ENCODE assay signal across 24 cellular contexts in genomic region chr10:51108404-51108803, GRCh38. TPM values are rescaled to one million over a fixed set of nuclear protein-coding genes. Genes with fewer than 3 reads are reported as not detected.
DNase-seq lines count a peak whose midpoint lies in the region; ATAC-seq and TF ChIP-seq lines count a peak whose summit lies in the region.
"Had no signal": no experiment of that assay in that cellular context is flagged by ENCODE, and none has a peak within 500 bp of the region (broad histone marks: within the 10 kb centered on the region; RNA-seq: fewer than 3 reads in every experiment).

No MANE protein-coding gene starts in this region.

- no peak for TF ChIP-seq CTCF in IMR-90 (conservative IDR thresholded peaks at IDR 0.05; ENCODE audit: low read depth, low read length)
- no peak for TF ChIP-seq CTCF in brain microvascular endothelial cell (IDR thresholded peaks at IDR 0.05; ENCODE audit: low read depth, low read length, missing control alignments)

- peak overlapping the region; percentile 51 to 72; a peak in 2 of 4 replicates for H4K8ac ChIP-seq in IMR-90 (ENCODE audit: low read depth in 2 of 2, low read length in 2 of 2)

- DNase-seq in left ventricle myocardium superior, result no peak
- no peak for DNase-seq in Right ventricle myocardium inferior (ENCODE audit: missing footprints)
- no peak for DNase-seq in IMR-90
- no peak for DNase-seq in brain microvascular endothelial cell
- DNase-seq in stimulated activated naive B cell treated with anti-CD40 and anti-IgM and Interleukin-4, amounts not matched to agents 10 μg/mL and 1 μg/mL and 100 μg/mL, for 72 hours, result no peak
- DNase-seq in head of caudate nucleus, result no peak
- DNase-seq in stimulated activated naive CD4-positive, alpha-beta T cell (lab: John Stamatoyannopoulos, UW), result no peak
- DNase-seq: C1 segment of cervical spinal cord; CD4-positive, alpha-beta memory T cell; COR-L47; DMS53; NCI-H1092; NCI-H1417 treated with DMSO at 0.1 percent for 48 hours; NCI-H1694 treated with DMSO at 0.1 percent for 48 hours; NCI-H2081; NCI-H226; NCI-H510A treated with DMSO at 0.1 percent for 48 hours; NCI-H748 treated with DMSO at 0.1 percent for 48 hours; SHP77 had no signal

- peak overlapping the region; percentile 81 for H3K14ac ChIP-seq in IMR-90 (replicated peaks; ENCODE audit: low read depth, low read length)

- BruUV-seq in IMR-90 (replicated peaks; lab: Mats Ljungman, UMichigan), result no TSS peak

- peak overlapping the region; percentile 69 for H2BK20ac ChIP-seq in IMR-90 (ENCODE audit: low read depth, low read length)

- H3K79me1 ChIP-seq in IMR-90 (ENCODE audit: low read depth in 1 of 2, low read length in 2 of 2), result peaks cover 25 to 54% of the 10 kb centered on the region in 2 experiments

- peak overlapping the region; percentile 37; the same call in 1 of the 2 replicates for H3K4ac ChIP-seq in IMR-90 (ENCODE audit: low read depth, low read length)

- H3K4me3 ChIP-seq in IMR-90 (ENCODE audit: insufficient read depth, low read depth, low read length) (no peak overlapping the region), brain microvascular endothelial cell (ENCODE audit: low read depth, low read length) (no peak overlapping the region)
- H3K4me3 ChIP-seq: A549, GM23338, HAP-1 had no signal

- peak overlapping the region; percentile 27; the same call in 1 of the 2 replicates for H3K4me2 ChIP-seq in IMR-90 (ENCODE audit: low read depth, low read length)
- H3K4me2 ChIP-seq: A549, GM23338, KMS-11 had no signal

- H4K20me1 ChIP-seq in IMR-90 (ENCODE audit: insufficient read depth, low read length), result no peaks in the 10 kb centered on the region

- H2BK120ac ChIP-seq in IMR-90 (ENCODE audit: low read depth, low read length), result peak overlapping the region; percentile 78

- WGBS in IMR-90 (ENCODE audit: extremely low coverage in 2 of 2, insufficient read length in 1 of 2), 2 experiments, result no CpG with 5 or more reads among the region's 1 CpG

- H3K56ac ChIP-seq in IMR-90 (ENCODE audit: extremely low read depth, insufficient read depth, low read length), result no peak overlapping the region

- TF ChIP-seq POLR2A in IMR-90 (IDR thresholded peaks at IDR 0.05; ENCODE audit: low read depth, low read length), result no peak

- no peaks in the 10 kb centered on the region for H3K9me3 ChIP-seq in IMR-90 (ENCODE audit: control insufficient read depth, insufficient read depth, low read length)
- H3K9me3 ChIP-seq: A549, HAP-1 had no signal

- H3K36me3 Mint-ChIP-seq in stimulated activated naive B cell treated with anti-CD40 and anti-IgM and Interleukin-4, amounts not matched to agents 10 μg/mL and 1 μg/mL and 100 μg/mL, for 72 hours, result no peaks in the 10 kb centered on the region
- H3K36me3 Mint-ChIP-seq: CD4-positive, alpha-beta memory T cell; IgD-negative memory B cell had no signal

- no peak overlapping the region for H2AK9ac ChIP-seq in IMR-90 (replicated peaks; ENCODE audit: low read depth, low read length, poor library complexity)

- ATAC-seq in left ventricle myocardium superior, result peak; percentile 56
- ATAC-seq in Right ventricle myocardium inferior, result no peak
- ATAC-seq in IMR-90 (ENCODE audit: low read depth), result no peak
- ATAC-seq in stimulated activated naive B cell treated with anti-CD40 and anti-IgM and Interleukin-4, amounts not matched to agents 10 μg/mL and 1 μg/mL and 100 μg/mL, for 72 hours (replicated peaks), result no peak
- ATAC-seq: A549, GM23338 had no signal

- dilution Hi-C loops in IMR-90 (cut with HindIII; ENCODE audit: low sequenced_read_pairs, unreplicated experiment), result no loop called here

- no peak for TF ChIP-seq RAD21 in IMR-90 (IDR thresholded peaks at IDR 0.05; ENCODE audit: low read length)

- POLR2A ChIA-PET in IMR-90 (lab: Charles Lee; ENCODE audit: unreplicated experiment), result no interaction called here

- no peaks in the 10 kb centered on the region for H3K27me3 ChIP-seq in IMR-90 (ENCODE audit: control insufficient read depth, insufficient read depth, low read length)
- no peaks in the 10 kb centered on the region for H3K27me3 ChIP-seq in brain microvascular endothelial cell (replicated peaks)

- no peaks in the 10 kb centered on the region for H3K27me3 Mint-ChIP-seq in stimulated activated naive B cell treated with anti-CD40 and anti-IgM and Interleukin-4, amounts not matched to agents 10 μg/mL and 1 μg/mL and 100 μg/mL, for 72 hours
- H3K27me3 Mint-ChIP-seq: IgD-negative memory B cell had no signal

- peak overlapping the region; percentile 53; the same call in 1 of the 2 replicates for H3K23ac ChIP-seq in IMR-90 (ENCODE audit: low read depth, low read length)

- peak overlapping the region; percentile 62; the same call in 1 of the 2 replicates for H4K91ac ChIP-seq in IMR-90 (ENCODE audit: insufficient read depth, low read depth, low read length)

- peak overlapping the region; percentile 85; the same call in 1 of the 2 replicates for H3K18ac ChIP-seq in IMR-90 (ENCODE audit: low read depth, low read length)

- peaks cover 17% of the 10 kb centered on the region; the same call in 1 of the 2 replicates for H3K4me1 ChIP-seq in IMR-90 (ENCODE audit: control insufficient read depth, insufficient read depth, low read length)
- H3K4me1 ChIP-seq: A549, HAP-1 had no signal

- in situ Hi-C loops in IMR-90 (cut with MboI; ENCODE audit: low sequenced_read_pairs) (no loop called here), brain microvascular endothelial cell (cut with HindIII; ENCODE audit: low pct_ligation_motif_present, low sequenced_read_pairs) (no loop called here)

- H3K36me3 ChIP-seq in IMR-90 (ENCODE audit: control insufficient read depth, insufficient read depth, low read length) (no peaks in the 10 kb centered on the region), brain microvascular endothelial cell (replicated peaks) (no peaks in the 10 kb centered on the region)
- H3K36me3 ChIP-seq: HAP-1 had no signal

- CTCF ChIA-PET in IMR-90 (lab: Yijun Ruan, JAX), result interaction anchor here (0.7 kb wide), 1 partner anchor 280 kb away, joined by 3 read pairs; no protein-coding TSS in a partner anchor

- peak overlapping the region; percentile 84 for H2AK5ac ChIP-seq in IMR-90 (ENCODE audit: low read depth, low read length)

- H3K4me1 Mint-ChIP-seq in stimulated activated naive B cell treated with anti-CD40 and anti-IgM and Interleukin-4, amounts not matched to agents 10 μg/mL and 1 μg/mL and 100 μg/mL, for 72 hours, result no peaks in the 10 kb centered on the region
- H3K4me1 Mint-ChIP-seq: CD4-positive, alpha-beta memory T cell; IgD-negative memory B cell had no signal

- H3K4me3 Mint-ChIP-seq in stimulated activated naive B cell treated with anti-CD40 and anti-IgM and Interleukin-4, amounts not matched to agents 10 μg/mL and 1 μg/mL and 100 μg/mL, for 72 hours, result no peak overlapping the region
- H3K4me3 Mint-ChIP-seq: CD4-positive, alpha-beta memory T cell; GM23338; IgD-negative memory B cell had no signal

- peak overlapping the region; percentile 94; the same call in 2 of the 3 replicates for H2BK15ac ChIP-seq in IMR-90 (ENCODE audit: low read depth, low read length)

- peak overlapping the region; percentile 52; the same call in 1 of the 2 replicates for H4K5ac ChIP-seq in IMR-90 (ENCODE audit: low read depth, low read length)

- H3K9me3 Mint-ChIP-seq in stimulated activated naive B cell treated with anti-CD40 and anti-IgM and Interleukin-4, amounts not matched to agents 10 μg/mL and 1 μg/mL and 100 μg/mL, for 72 hours, result no peaks in the 10 kb centered on the region
- H3K9me3 Mint-ChIP-seq: CD4-positive, alpha-beta memory T cell; GM23338; IgD-negative memory B cell had no signal

- H2AFZ ChIP-seq in IMR-90 (replicated peaks; ENCODE audit: low read length, poor library complexity), result no peak overlapping the region
- H2AFZ ChIP-seq: GM23338 had no signal

- H3K9me1 ChIP-seq in IMR-90 (ENCODE audit: insufficient read depth, low read length), result peaks cover 4% of the 10 kb centered on the region

- H3K27ac Mint-ChIP-seq in stimulated activated naive B cell treated with anti-CD40 and anti-IgM and Interleukin-4, amounts not matched to agents 10 μg/mL and 1 μg/mL and 100 μg/mL, for 72 hours, result no peak overlapping the region
- H3K27ac Mint-ChIP-seq: CD4-positive, alpha-beta memory T cell; GM23338; IgD-negative memory B cell had no signal

- no peak overlapping the region for H3K27ac ChIP-seq in IMR-90 (ENCODE audit: insufficient read depth, low read length)
- H3K27ac ChIP-seq in brain microvascular endothelial cell, result peak overlapping the region; percentile 11
- H3K27ac ChIP-seq: A549, KMS-11 had no signal

- H2BK5ac ChIP-seq in IMR-90 (ENCODE audit: low read depth, low read length, poor library complexity, severe bottlenecking), result peak overlapping the region; percentile 43

- no peak overlapping the region for H3K9ac ChIP-seq in IMR-90 (ENCODE audit: low read depth, low read length)
- H3K9ac ChIP-seq: KMS-11 had no signal

- intact Hi-C loops in left ventricle myocardium superior (cut with micrococcal nuclease) (no loop called here), Right ventricle myocardium inferior (cut with DNase I) (no loop called here), IMR-90 (cut with micrococcal nuclease) (no loop called here), head of caudate nucleus (cut with DNase I) (no loop called here)

TF ChIP-seq in IMR-90, 13 proteins besides CTCF, POLR2A, EP300 and RAD21 (continues in another document):
- no peak for TF ChIP-seq MAZ (IDR thresholded peaks at IDR 0.05; ENCODE audit: borderline replicate concordance, low read depth, low read length)
- TF ChIP-seq RCOR1 (IDR thresholded peaks at IDR 0.05; ENCODE audit: insufficient replicate concordance, low read length), result no peak
- TF ChIP-seq CHD1 (IDR thresholded peaks at IDR 0.05; ENCODE audit: low read depth, low read length), result no peak
- TF ChIP-seq MXI1 (IDR thresholded peaks at IDR 0.05; ENCODE audit: borderline replicate concordance, low read depth, low read length), result no peak
- TF ChIP-seq ELK1 (IDR thresholded peaks at IDR 0.05; ENCODE audit: borderline replicate concordance, low read depth, low read length), result no peak
- TF ChIP-seq MAFK (IDR thresholded peaks at IDR 0.05; ENCODE audit: low read depth, low read length), result no peak
- no peak for TF ChIP-seq SMC3 (IDR thresholded peaks at IDR 0.05; ENCODE audit: low read depth, low read length)
- no peak for TF ChIP-seq FOS (IDR thresholded peaks at IDR 0.05; ENCODE audit: low read depth, low read length)

RNA-seq across cellular contexts. Expression of gene PRKG1, which starts 34.1 kb away (rescaled TPM):
- total RNA-seq in left ventricle myocardium superior, result 24.9 TPM
- total RNA-seq in Right ventricle myocardium inferior, result 28.1 TPM
- 18.3 and 22.5 TPM in 2 replicates for total RNA-seq in IMR-90 (2012; rRNA removed)
- polyA plus RNA-seq in IMR-90 (2012; rRNA removed), result 3.1 and 3.5 TPM in 2 replicates
- polyA plus RNA-seq in IMR-90 (2012; cell fraction: cytosol; rRNA removed), result 2.4 and 3.2 TPM in 2 replicates
- polyA plus RNA-seq in IMR-90 (2012; cell fraction: nucleus; rRNA removed; ENCODE audit: low replicate concordance), result 4.1 and 6.9 TPM in 2 replicates
- polyA plus RNA-seq: A549; CD4-positive, alpha-beta memory T cell had no signal
